14 cellular contexts compared by ENCODE assay signal in genomic region chr1:202286622-202287097, GRCh38. TPM values are rescaled to one million over a fixed set of nuclear protein-coding genes. Genes with fewer than 3 reads are reported as not detected.
DNase-seq lines count a peak whose midpoint lies in the region; ATAC-seq, FAIRE-seq and TF ChIP-seq lines count a peak whose summit lies in the region.
"Had no signal": no experiment of that assay in that cellular context is flagged by ENCODE, and none has a peak within 500 bp of the region (broad histone marks: within the 10 kb centered on the region; RNA-seq: fewer than 3 reads in every experiment).

No MANE protein-coding gene starts in this region.

- H3K9me3 ChIP-seq in heart left ventricle (no peaks in the 10 kb centered on the region), pancreas (no peaks in the 10 kb centered on the region), sigmoid colon (no peaks in the 10 kb centered on the region)
- H3K9me3 ChIP-seq: mucosa of descending colon, vagina had no signal

- CTCF ChIA-PET in BJ (lab: Yijun Ruan, JAX): interaction anchor here (0.6 to 2.6 kb wide), 6 partner anchors 12 to 97 kb away, joined by 3 to 7 read pairs (median 5); partner anchors contain the start of gene LGR6

- no peak for TF ChIP-seq EP300 in sigmoid colon (IDR thresholded peaks at IDR 0.05)

- POLR2A ChIA-PET in BJ (lab: Charles Lee): no interaction called here

- intact Hi-C loops in heart left ventricle (cut with DNase I): loop anchor here in 1 of 10 donors (5.0 kb wide), 1 partner anchor 84 kb away; no protein-coding TSS in a partner anchor
- intact Hi-C loops in pancreas (cut with DNase I): no loop called here
- intact Hi-C loops in sigmoid colon (cut with DNase I): no loop called here

- no peak overlapping the region for H3K4me3 ChIP-seq in BJ (ENCODE audit: low read depth, low read length)
- no peak overlapping the region for H3K4me3 ChIP-seq in astrocyte of the cerebellum (ENCODE audit: low read depth, low read length)
- no peak overlapping the region for H3K4me3 ChIP-seq in heart left ventricle
- H3K4me3 ChIP-seq in pancreas: no peak overlapping the region
- H3K4me3 ChIP-seq in sigmoid colon: no peak overlapping the region
- H3K4me3 ChIP-seq: hepatocyte, mucosa of descending colon, vagina had no signal

- H3K27me3 ChIP-seq in BJ (ENCODE audit: control insufficient read depth, insufficient read depth, low read length) (peaks cover 21% of the 10 kb centered on the region), heart left ventricle (no peaks in the 10 kb centered on the region), pancreas (no peaks in the 10 kb centered on the region), sigmoid colon (no peaks in the 10 kb centered on the region)
- H3K27me3 ChIP-seq: hepatocyte, vagina had no signal

- in situ Hi-C loops in astrocyte of the cerebellum (cut with HindIII; ENCODE audit: low sequenced_read_pairs): no loop called here

- H3K4me1 ChIP-seq in heart left ventricle (peaks cover 0 to 23% (median 6%) of the 10 kb centered on the region in 12 donors), pancreas (peaks cover 0 to 3% (median 0%) of the 10 kb centered on the region in 3 donors), sigmoid colon (peaks cover 0 to 20% (median 3%) of the 10 kb centered on the region in 4 donors)

- 19 to 28% (median 21%) methylated on average over 6 of the region's 6 CpGs for WGBS in heart left ventricle, 4 donors
- 10 to 19% methylated on average over 6 of the region's 6 CpGs for WGBS in pancreas, 2 donors
- WGBS in sigmoid colon, 2 donors: 74 to 85% methylated on average over 6 of the region's 6 CpGs

- no peak for TF ChIP-seq POLR2A in heart left ventricle (IDR thresholded peaks at IDR 0.05)
- TF ChIP-seq POLR2A in sigmoid colon (IDR thresholded peaks at IDR 0.05): no peak

- TF ChIP-seq CTCF in BJ (IDR thresholded peaks at IDR 0.05; ENCODE audit: insufficient read depth, low read depth, low read length) (0 out of 2 replicates have a peak, but pooled peaks have one; percentile 5), astrocyte of the cerebellum (IDR thresholded peaks at IDR 0.05; ENCODE audit: low read depth, low read length, missing control alignments) (peak; percentile 24), heart left ventricle (IDR thresholded peaks at IDR 0.05) (peak in 1 of 12 donors; percentile 14), pancreas (IDR thresholded peaks at IDR 0.05) (no peak), sigmoid colon (IDR thresholded peaks at IDR 0.05) (no peak)

- no peak for FAIRE-seq in pancreas (lab: Jason Lieb, UNC)
- FAIRE-seq: GM18507 had no signal

- DNase-seq in BJ (ENCODE audit: low read depth): peak; percentile 54
- DNase-seq in astrocyte of the cerebellum (ENCODE audit: low read depth): peak; percentile 68
- peak in 4 of 5 donors; percentile 43 to 76 (median 65) for DNase-seq in heart left ventricle
- DNase-seq in pancreas: peak in 3 of 6 donors; percentile 22 to 31 (median 25)
- DNase-seq in SHP77 treated with DMSO at 0.1 percent for 48 hours (lab: John Stamatoyannopoulos, UW): no peak
- no peak for DNase-seq in sigmoid colon
- DNase-seq: activated CD8-positive, alpha-beta memory T cell treated with anti-CD3 and anti-CD28 coated beads for 24 hours; mucosa of descending colon; NCI-H2171 treated with DMSO at 0.1 percent for 48 hours had no signal

- peak overlapping the region in 11 of 12 donors; percentile 11 to 80 (median 47) for H3K27ac ChIP-seq in heart left ventricle
- no peak overlapping the region for H3K27ac ChIP-seq in pancreas
- no peak overlapping the region for H3K27ac ChIP-seq in sigmoid colon
- H3K27ac ChIP-seq: hepatocyte, vagina had no signal

- H3K36me3 ChIP-seq in BJ (ENCODE audit: control insufficient read depth, insufficient read depth, low read length) (no peaks in the 10 kb centered on the region), heart left ventricle (no peaks in the 10 kb centered on the region), pancreas (no peaks in the 10 kb centered on the region), sigmoid colon (no peaks in the 10 kb centered on the region)
- H3K36me3 ChIP-seq: vagina had no signal

- peak; percentile 82 to 91 (median 88) for ATAC-seq in heart left ventricle
- ATAC-seq in pancreas: peak; percentile 46 to 84 (median 66)
- no peak for ATAC-seq in GM21825 (IDR thresholded peaks at IDR 0.05; ENCODE audit: unreplicated experiment)
- no peak for ATAC-seq in HG03439 (IDR thresholded peaks at IDR 0.05; ENCODE audit: unreplicated experiment)
- ATAC-seq: mucosa of descending colon had no signal

RNA-seq across cellular contexts. Expression of gene UBE2T, which starts 55.1 kb away (rescaled TPM):
- 50.4 and 64.6 TPM in 2 replicates for polyA plus RNA-seq in BJ (2011; rRNA removed)
- polyA minus RNA-seq in BJ (2011; rRNA and poly(A)+ RNA removed): 13.1 and 17.1 TPM in 2 replicates
- 10 to 100 TPM in 5 of 9 donors, 1 to 10 TPM in 4; 8.6 to 18.9 (median 10.7) TPM for total RNA-seq in heart left ventricle
- polyA plus RNA-seq in heart left ventricle: 10 to 100 TPM in 1 of 2 donors, 1 to 10 TPM in 1; 6.9 to 47.8 TPM
- total RNA-seq in pancreas: 1 to 10 TPM in 1 of 6 donors, under 1 TPM in 4, not detected in 1; 0.35 to 1.2 (median 0.57) TPM
- polyA plus RNA-seq in pancreas: 1 to 10 TPM in 1 of 2 donors, under 1 TPM in 1; 0.76 to 2.3 TPM
- total RNA-seq in sigmoid colon: 1 to 10 TPM; 2.5 to 6.4 (median 4.1) TPM
- 10 to 100 TPM; 12.6 to 37.6 (median 23.1) TPM for polyA plus RNA-seq in sigmoid colon

Comparison
In these comparisons a context has a peak if more than half of its experiments do, and no peak if none do; other contexts are left out.
1. DNase-seq: peak in BJ (single experiment), astrocyte of the cerebellum (single experiment) and heart left ventricle (4 of 5); none in SHP77 treated with DMSO at 0.1 percent for 48 hours (single experiment) and sigmoid colon (single experiment).
2. CTCF ChIP-seq: peak in BJ (single experiment) and astrocyte of the cerebellum (single experiment); none in pancreas (0 of 4) and sigmoid colon (0 of 4).
3. ATAC-seq: peak in heart left ventricle (4 of 4) and pancreas (4 of 4); none in GM21825 (single experiment) and HG03439 (single experiment).
4. H3K27ac ChIP-seq: peak in heart left ventricle (11 of 12); none in pancreas (0 of 4) and sigmoid colon (0 of 4).